Comparison of ENCODE assay signal across 8 cellular contexts in the genomic region with DNA sequence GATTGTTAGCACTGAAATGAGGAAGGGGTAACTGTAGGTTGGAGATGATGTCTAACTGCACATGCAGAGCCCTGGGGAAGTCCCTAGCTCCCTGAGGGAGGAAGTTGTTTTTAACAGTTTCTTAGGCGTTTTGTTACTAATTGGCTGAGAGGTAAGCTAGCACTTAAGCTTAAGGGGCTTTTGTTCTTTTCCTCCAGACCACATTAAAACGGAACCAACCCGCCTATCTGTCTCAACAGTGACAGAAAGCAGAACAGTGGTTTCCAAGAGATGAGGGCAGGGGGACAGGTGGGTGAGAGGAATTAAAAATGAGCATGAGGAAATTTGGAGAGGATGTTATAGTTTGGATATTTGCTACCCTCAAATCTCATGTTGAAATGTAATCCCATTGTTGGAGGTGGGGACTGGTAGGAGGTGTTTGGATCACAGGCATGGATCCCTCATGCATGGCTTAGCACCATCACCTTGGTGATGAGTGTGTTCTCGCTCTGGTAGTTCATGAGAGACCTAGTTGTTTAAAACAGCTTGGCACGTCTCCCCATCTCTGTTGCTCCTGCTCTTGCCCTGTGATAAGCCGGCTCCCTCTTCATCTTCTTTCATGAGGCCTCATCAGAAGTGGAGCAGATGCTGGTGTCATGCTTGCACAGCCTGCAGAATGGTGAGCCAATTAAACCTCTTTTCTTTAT. TPM values are rescaled to one million over a fixed set of nuclear protein-coding genes. Genes with fewer than 3 reads are reported as not detected.
DNase-seq lines count a peak whose midpoint lies in the region; ATAC-seq and TF ChIP-seq lines count a peak whose summit lies in the region.

No MANE protein-coding gene starts in this region.

- no peak for TF ChIP-seq CTCF in mesothelial cell of epicardium (IDR thresholded peaks at IDR 0.05; ENCODE audit: unreplicated experiment)

- no peaks in the 10 kb centered on the region for H3K9me3 Mint-ChIP-seq in mesothelial cell of epicardium

- peak; percentile 93 for ATAC-seq in GM18517 (IDR thresholded peaks at IDR 0.05; ENCODE audit: unreplicated experiment)
- peak; percentile 82 for ATAC-seq in HG02642 (IDR thresholded peaks at IDR 0.05; ENCODE audit: poor library complexity, unreplicated experiment)

- peak; percentile 85 for DNase-seq in NCI-H1694 (lab: John Stamatoyannopoulos, UW)
- DNase-seq in activated CD4-positive, alpha-beta T cell treated with anti-CD3 and anti-CD28 coated beads, Interleukin-2, amount 50 U/mL, for 4 hours, result peak; percentile 15 to 31
- DNase-seq in left kidney (ENCODE audit: low read depth, low spot score), result peak; percentile 68
- no peak for DNase-seq in NCI-H1930 (lab: John Stamatoyannopoulos, UW)
- no peak for DNase-seq in midbrain (lab: John Stamatoyannopoulos, UW)
- DNase-seq in mesothelial cell of epicardium (ENCODE audit: low spot score in 2 of 2, unreplicated experiment in 2 of 2), result no peak

- H3K27me3 Mint-ChIP-seq in mesothelial cell of epicardium (ENCODE audit: low read depth), result no peaks in the 10 kb centered on the region

- no peak overlapping the region for H3K4me3 Mint-ChIP-seq in mesothelial cell of epicardium

- no peaks in the 10 kb centered on the region for H3K36me3 Mint-ChIP-seq in mesothelial cell of epicardium

- H3K4me1 Mint-ChIP-seq in mesothelial cell of epicardium, result peaks cover 4% of the 10 kb centered on the region

- no peak overlapping the region for H3K27ac Mint-ChIP-seq in mesothelial cell of epicardium

RNA-seq across cellular contexts. Expression of a gene that starts 38.9 kb away (rescaled TPM):
- 5.4 to 8.6 TPM (median 6.3 TPM) in 3 replicates for total RNA-seq in mesothelial cell of epicardium

RNA-seq across cellular contexts. Expression of a gene that starts 44.6 kb away (rescaled TPM):
- 180 to 194 TPM (median 187 TPM) in 3 replicates for total RNA-seq in mesothelial cell of epicardium

RNA-seq across cellular contexts. Expression of a gene that starts 54.2 kb away (rescaled TPM):
- total RNA-seq in mesothelial cell of epicardium, result 23.6 to 27.5 TPM (median 25.9 TPM) in 3 replicates

Comparison
In these comparisons a context has a peak if more than half of its experiments do, and no peak if none do; other contexts are left out.
1. DNase-seq: peak in NCI-H1694 (single experiment), activated CD4-positive, alpha-beta T cell treated with anti-CD3 and anti-CD28 coated beads, Interleukin-2, amount 50 U/mL, for 4 hours (2 of 2) and left kidney (single experiment); none in NCI-H1930 (0 of 2), midbrain (single experiment) and mesothelial cell of epicardium (0 of 2).